ENCODE assay signal across 33 cellular contexts in genomic region chr7:44522315-44522714, GRCh38. TPM values are rescaled to one million over a fixed set of nuclear protein-coding genes. Genes with fewer than 3 reads are reported as not detected.
"Had no signal": no experiment of that assay in that cellular context is flagged by ENCODE, and none has a peak within 500 bp of the region (broad histone marks: within the 10 kb centered on the region; RNA-seq: fewer than 3 reads in every experiment).

No MANE protein-coding gene starts in this region.

- H3K4me1 ChIP-seq: colonic mucosa, esophagus squamous epithelium, gastroesophageal sphincter had no signal

- DNase-seq: activated B cell treated with CpG ODN at 0.5 μM for 24 hours; activated CD4-positive, alpha-beta T cell treated with anti-CD3 and anti-CD28 coated beads for 48 hours; activated CD4-positive, alpha-beta T cell treated with anti-CD3 and anti-CD28 coated beads, Interleukin-2, amount 50 U/mL, for 1 hour; activated CD4-positive, alpha-beta T cell treated with anti-CD3 and anti-CD28 coated beads, Interleukin-2, amount 50 U/mL, for 48 hours; activated CD8-positive, alpha-beta memory T cell treated with anti-CD3 and anti-CD28 coated beads, Interleukin-2, amount 50 U/mL, for 4 hours; activated CD8-positive, alpha-beta T cell treated with anti-CD3 and anti-CD28 coated beads for 36 hours; activated gamma-delta T cell treated with Interleukin-2 at 50 U/mL for 16 hours; activated naive CD4-positive, alpha-beta T cell treated with anti-CD3 and anti-CD28 coated beads, Interleukin-2, amount 50 U/mL, for 16 hours; activated naive CD4-positive, alpha-beta T cell treated with Interleukin-2 at 50 U/mL for 16 hours; activated T-cell treated with anti-CD3 and anti-CD28 coated beads for 4 hours; activated T-cell treated with anti-CD3 and anti-CD28 coated beads, Interleukin-2, amount 50 U/mL, for 24 hours; activated T-cell treated with anti-CD3 and anti-CD28 coated beads, Interleukin-2, amount 50 U/mL, for 72 hours; amniotic stem cell; anterior cingulate cortex; caudate nucleus; colonic mucosa; effector CD8-positive, alpha-beta T cell; esophagus squamous epithelium; foreskin melanocyte; T-helper 1 cell; T-helper 17 cell; T1000; WERI-Rb-1 had no signal

- H3K9me3 ChIP-seq: colonic mucosa had no signal

- H3K27me3 ChIP-seq: colonic mucosa, esophagus squamous epithelium, gastroesophageal sphincter had no signal

- H3K36me3 ChIP-seq: colonic mucosa, esophagus squamous epithelium, WERI-Rb-1 had no signal

- FAIRE-seq: astrocyte, endometrium, endothelial cell of umbilical vein had no signal

- H3K4me3 ChIP-seq: colonic mucosa, esophagus squamous epithelium, gastroesophageal sphincter had no signal

- H3K27ac ChIP-seq: colonic mucosa, epithelial cell of prostate, esophagus squamous epithelium, gastroesophageal sphincter, WERI-Rb-1 had no signal

RNA-seq across cellular contexts. Expression of gene NPC1L1, which starts 18.8 kb away (rescaled TPM):
- total RNA-seq: activated B cell treated with CpG ODN at 0.5 μM for 24 hours; activated CD8-positive, alpha-beta memory T cell treated with anti-CD3 and anti-CD28 coated beads for 36 hours; activated CD8-positive, alpha-beta memory T cell treated with anti-CD3 and anti-CD28 coated beads, Interleukin-2, amount 10 ng/mL, durations not matched to agents 7 days and 5 days; dermis microvascular lymphatic vessel endothelial cell; endothelial cell of umbilical vein; fibroblast of villous mesenchyme; glomerular endothelial cell had no signal
